Comparison of ENCODE assay signal across 20 cellular contexts in the genomic region with DNA sequence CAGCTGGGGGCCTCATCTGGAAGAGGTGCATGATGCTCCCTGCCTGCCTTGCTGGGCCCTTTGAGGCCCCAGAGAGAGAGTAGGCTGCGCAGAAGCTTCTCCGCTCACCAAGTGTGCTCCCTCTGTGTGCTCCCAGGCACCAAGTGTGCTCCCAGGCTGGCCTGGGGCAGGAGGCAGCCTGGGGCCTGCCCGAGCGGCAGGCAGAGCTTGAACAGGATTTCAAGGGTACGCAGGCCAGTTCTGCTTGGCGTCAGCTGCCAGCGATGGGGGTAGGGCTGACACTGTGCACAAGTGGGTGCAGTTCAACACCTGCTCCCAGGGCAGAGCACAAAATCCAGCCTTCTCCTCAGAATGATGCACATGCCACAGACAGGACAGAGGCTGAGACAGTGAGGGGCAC.
A peak's percentile ranks its signal among the peaks of the same experiment; 100 is the strongest.
DNase-seq lines count a peak whose midpoint lies in the region; ATAC-seq and TF ChIP-seq lines count a peak whose summit lies in the region.
"Had no signal": no experiment of that assay in that cellular context is flagged by ENCODE, and none has a peak within 500 bp of the region (broad histone marks: within the 10 kb centered on the region; RNA-seq: fewer than 3 reads in every experiment).

No MANE protein-coding gene starts in this region.

- H3K9me3 ChIP-seq in thymus (ENCODE audit: control insufficient read depth) = no peaks in the 10 kb centered on the region
- no peaks in the 10 kb centered on the region for H3K9me3 ChIP-seq in effector memory CD4-positive, alpha-beta T cell (ENCODE audit: control insufficient read depth, low read length)
- H3K9me3 ChIP-seq: Peyer's patch, vagina had no signal

- WGBS in thymus = 29% methylated on average over 7 of the region's 7 CpGs

- TF ChIP-seq CTCF in RWPE1 (conservative IDR thresholded peaks at IDR 0.05; ENCODE audit: low read depth) (no peak), GM13976 (IDR thresholded peaks at IDR 0.05; ENCODE audit: borderline replicate concordance, control extremely low read depth, extremely low read depth, insufficient read depth, missing control alignments) (no peak)

- ATAC-seq in activated naive CD8-positive, alpha-beta T cell treated with anti-CD3 and anti-CD28 coated beads, Interleukin-2, amount 50 U/mL, for 24 hours = no peak
- ATAC-seq: HepG2 had no signal

- peak overlapping the region; percentile 25 for H3K4me3 ChIP-seq in thymus (ENCODE audit: low read length)
- H3K4me3 ChIP-seq in effector memory CD4-positive, alpha-beta T cell (ENCODE audit: insufficient read depth, low read depth, low read length, poor library complexity, severe bottlenecking) = no peak overlapping the region
- H3K4me3 ChIP-seq: Peyer's patch, vagina had no signal

- H3K27ac ChIP-seq in RWPE1 (peak overlapping the region; percentile 94), thymus (ENCODE audit: low read depth) (peak overlapping the region; percentile 87)
- H3K27ac ChIP-seq in effector memory CD4-positive, alpha-beta T cell (ENCODE audit: insufficient read depth, low read length, poor library complexity, severe bottlenecking) = no peak overlapping the region
- H3K27ac ChIP-seq: vagina, VCaP had no signal

- no peaks in the 10 kb centered on the region for H3K36me3 Mint-ChIP-seq in activated naive CD8-positive, alpha-beta T cell
- H3K36me3 Mint-ChIP-seq in activated naive CD8-positive, alpha-beta T cell treated with anti-CD3 and anti-CD28 coated beads, Interleukin-2, amount 50 U/mL, for 24 hours (ENCODE audit: low read depth) = peaks cover 6% of the 10 kb centered on the region
- peaks cover 0 to 3% (median 0%) of the 10 kb centered on the region in 3 donors for H3K36me3 Mint-ChIP-seq in immature natural killer cell

- POLR2A ChIA-PET in RWPE1 (lab: Yijun Ruan, JAX; ENCODE audit: low non-redundant PET) = no interaction called here

- H3K27ac Mint-ChIP-seq in activated naive CD8-positive, alpha-beta T cell = peak overlapping the region; percentile 61
- no peak overlapping the region for H3K27ac Mint-ChIP-seq in activated naive CD8-positive, alpha-beta T cell treated with anti-CD3 and anti-CD28 coated beads, Interleukin-2, amount 50 U/mL, for 24 hours
- peak overlapping the region in 5 of 6 donors; percentile 66 to 89 (median 80) for H3K27ac Mint-ChIP-seq in immature natural killer cell
- H3K27ac Mint-ChIP-seq: dendritic cell treated with granulocyte-macrophage colony-stimulating factor and Interleukin-4, amounts not matched to agents 40 ng/mL and 50 ng/mL, for 4 days had no signal

- peaks cover 34% of the 10 kb centered on the region for H3K4me1 Mint-ChIP-seq in activated naive CD8-positive, alpha-beta T cell (ENCODE audit: low read depth)
- peaks cover 59% of the 10 kb centered on the region for H3K4me1 Mint-ChIP-seq in activated naive CD8-positive, alpha-beta T cell treated with anti-CD3 and anti-CD28 coated beads, Interleukin-2, amount 50 U/mL, for 24 hours
- H3K4me1 Mint-ChIP-seq in immature natural killer cell = peaks cover 72 to 76% of the 10 kb centered on the region in 2 donors

- no peaks in the 10 kb centered on the region for H3K27me3 ChIP-seq in thymus (ENCODE audit: control insufficient read depth, insufficient read depth)
- no peaks in the 10 kb centered on the region for H3K27me3 ChIP-seq in effector memory CD4-positive, alpha-beta T cell (replicated peaks; ENCODE audit: control insufficient read depth, insufficient read depth, low read length, poor library complexity, severe bottlenecking)
- H3K27me3 ChIP-seq: Peyer's patch, vagina had no signal

- H3K27me3 Mint-ChIP-seq in activated naive CD8-positive, alpha-beta T cell = no peaks in the 10 kb centered on the region
- peaks cover 7% of the 10 kb centered on the region for H3K27me3 Mint-ChIP-seq in activated naive CD8-positive, alpha-beta T cell treated with anti-CD3 and anti-CD28 coated beads, Interleukin-2, amount 50 U/mL, for 24 hours
- H3K27me3 Mint-ChIP-seq in immature natural killer cell (ENCODE audit: low read depth in 3 of 3) = peaks cover 17 to 25% (median 19%) of the 10 kb centered on the region in 3 donors
- H3K27me3 Mint-ChIP-seq: dendritic cell treated with granulocyte-macrophage colony-stimulating factor and Interleukin-4, amounts not matched to agents 40 ng/mL and 50 ng/mL, for 4 days had no signal

- H3K4me3 Mint-ChIP-seq in activated naive CD8-positive, alpha-beta T cell = no peak overlapping the region
- no peak overlapping the region for H3K4me3 Mint-ChIP-seq in activated naive CD8-positive, alpha-beta T cell treated with anti-CD3 and anti-CD28 coated beads, Interleukin-2, amount 50 U/mL, for 24 hours
- peak overlapping the region in 1 of 5 donors; percentile 21 for H3K4me3 Mint-ChIP-seq in immature natural killer cell
- H3K4me3 Mint-ChIP-seq: dendritic cell treated with granulocyte-macrophage colony-stimulating factor and Interleukin-4, amounts not matched to agents 40 ng/mL and 50 ng/mL, for 4 days; stimulated activated naive CD8-positive, alpha-beta T cell treated with anti-CD3 and anti-CD28 coated beads, Interleukin-15, Interleukin-2, amounts not matched to agents 100 ng/mL and 50 ng/mL, for 24 hours had no signal

- CTCF ChIA-PET in RWPE1 (lab: Yijun Ruan, JAX) = interaction anchor here (0.6 kb wide), 1 partner anchor 26 kb away, joined by 3 read pairs; no protein-coding TSS in a partner anchor

- in situ Hi-C loops in GM13976 (cut with MboI; ENCODE audit: low sequenced_read_pairs, unreplicated experiment) = no loop called here

- H3K4me1 ChIP-seq in thymus (ENCODE audit: control insufficient read depth, insufficient read depth, low read length) = peaks cover 94% of the 10 kb centered on the region
- H3K4me1 ChIP-seq in effector memory CD4-positive, alpha-beta T cell (ENCODE audit: control insufficient read depth, insufficient read depth, low read length, poor library complexity, severe bottlenecking) = peaks cover 36% of the 10 kb centered on the region

- no peak for DNase-seq in activated naive CD8-positive, alpha-beta T cell treated with anti-CD3 and anti-CD28 coated beads, Interleukin-2, amount 50 U/mL, for 24 hours
- DNase-seq in RWPE1 (ENCODE audit: low spot score) (no peak), immature natural killer cell (no peak), NOMO-1 treated with DMSO at 0.1 percent for 48 hours (lab: John Stamatoyannopoulos, UW; ENCODE audit: unreplicated experiment) (no peak), GM13976 (ENCODE audit: low spot score) (no peak)
- no peak for DNase-seq in effector memory CD4-positive, alpha-beta T cell
- DNase-seq: activated effector memory CD4-positive, alpha-beta T cell treated with Interleukin-2 at 50 U/mL for 16 hours; GF-D8; kidney; NCI-H1048; occipital lobe; Peyer's patch; small intestine had no signal

- no peaks in the 10 kb centered on the region for H3K9me3 Mint-ChIP-seq in activated naive CD8-positive, alpha-beta T cell (ENCODE audit: low read depth)
- H3K9me3 Mint-ChIP-seq in activated naive CD8-positive, alpha-beta T cell treated with anti-CD3 and anti-CD28 coated beads, Interleukin-2, amount 50 U/mL, for 24 hours = no peaks in the 10 kb centered on the region
- H3K9me3 Mint-ChIP-seq in immature natural killer cell = peaks cover 0 to 1% (median 0%) of the 10 kb centered on the region in 6 donors
- H3K9me3 Mint-ChIP-seq: dendritic cell treated with granulocyte-macrophage colony-stimulating factor and Interleukin-4, amounts not matched to agents 40 ng/mL and 50 ng/mL, for 4 days; stimulated activated naive CD8-positive, alpha-beta T cell treated with anti-CD3 and anti-CD28 coated beads, Interleukin-15, Interleukin-2, amounts not matched to agents 100 ng/mL and 50 ng/mL, for 24 hours had no signal

- peaks cover 35% of the 10 kb centered on the region for H3K36me3 ChIP-seq in thymus (ENCODE audit: control insufficient read depth, insufficient read depth)
- H3K36me3 ChIP-seq in effector memory CD4-positive, alpha-beta T cell (ENCODE audit: control insufficient read depth, insufficient read depth, low read length) = peaks cover 17% of the 10 kb centered on the region
- H3K36me3 ChIP-seq: vagina had no signal
